Comparison of ENCODE assay signal across 1 cellular context in the genomic region with DNA sequence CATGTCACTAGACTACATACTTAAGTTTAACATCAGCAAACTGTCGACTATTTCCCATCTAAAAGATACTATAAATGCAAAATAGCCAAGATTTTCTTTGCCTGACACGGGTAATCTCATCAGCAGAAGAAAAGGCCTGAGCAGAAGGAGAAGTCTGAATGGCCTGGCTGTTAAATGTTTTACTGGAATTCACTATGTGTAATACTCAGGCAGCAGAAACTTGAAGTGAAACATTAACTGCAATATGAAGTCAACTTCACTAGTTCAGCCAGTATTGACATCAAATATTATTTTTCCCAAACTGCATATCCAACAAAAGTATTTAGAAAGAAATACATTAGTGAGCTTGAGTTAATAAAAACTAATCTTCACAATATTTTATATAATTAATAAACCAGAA.
TF ChIP-seq lines count a peak whose summit lies in the region.

No MANE protein-coding gene starts in this region.

TF ChIP-seq in HEK293, 187 proteins besides CTCF, POLR2A, EP300 and RAD21 (continued from another document):
- no peak for TF ChIP-seq HIC1 (tag by site-specific recombination; IDR thresholded peaks at IDR 0.05)
